In the genomic region with DNA sequence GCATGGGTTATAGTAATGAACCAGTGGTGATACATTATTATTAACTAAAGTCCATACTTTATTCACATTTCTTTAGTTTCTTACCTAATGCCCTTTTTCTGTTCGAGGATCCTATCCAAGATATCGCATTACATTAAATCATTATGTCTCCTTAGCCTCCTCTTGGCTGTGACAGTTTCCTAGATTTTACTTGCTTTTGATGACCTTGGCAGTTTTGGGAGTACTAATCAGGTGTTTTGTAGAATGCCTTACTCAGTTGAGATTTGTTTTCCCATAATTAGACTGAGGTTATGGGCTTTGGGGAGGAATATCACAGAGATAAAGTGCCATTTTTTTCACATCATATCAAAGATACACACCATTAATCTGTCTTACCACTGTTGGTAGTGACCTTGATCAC, we compare ENCODE assay signal across 28 cellular contexts. TPM values are rescaled to one million over a fixed set of nuclear protein-coding genes. Genes with fewer than 3 reads are reported as not detected.
"Had no signal": no experiment of that assay in that cellular context is flagged by ENCODE, and none has a peak within 500 bp of the region (broad histone marks: within the 10 kb centered on the region; RNA-seq: fewer than 3 reads in every experiment).

No MANE protein-coding gene starts in this region.

- H3K36me3 ChIP-seq: esophagus squamous epithelium, gastrocnemius medialis, heart right ventricle, left lung, lower lobe of right lung had no signal

- H3K27ac Mint-ChIP-seq: dendritic cell treated with granulocyte-macrophage colony-stimulating factor and Interleukin-4, amounts not matched to agents 40 ng/mL and 50 ng/mL, for 4 days; effector memory CD8-positive, alpha-beta T cell; endodermal cell; mesothelial cell of epicardium; naive thymus-derived CD8-positive, alpha-beta T cell had no signal

- DNase-seq: cortex of kidney; effector CD8-positive, alpha-beta T cell; effector memory CD8-positive, alpha-beta T cell; endodermal cell; erythroblast; esophagus squamous epithelium; foreskin fibroblast; foreskin melanocyte; gastrocnemius medialis; glutamatergic neuron; head of caudate nucleus; heart right ventricle; hippocampal formation; left cardiac atrium; left lung; left ventricle myocardium superior; lower lobe of right lung; mesenchymal stem cell; mucosa of descending colon; naive B cell; naive thymus-derived CD8-positive, alpha-beta T cell had no signal

- H3K27me3 Mint-ChIP-seq: dendritic cell treated with granulocyte-macrophage colony-stimulating factor and Interleukin-4, amounts not matched to agents 40 ng/mL and 50 ng/mL, for 4 days; effector memory CD8-positive, alpha-beta T cell; naive B cell; naive thymus-derived CD8-positive, alpha-beta T cell had no signal

- ATAC-seq: effector memory CD8-positive, alpha-beta T cell; esophagus mucosa; gastrocnemius medialis; heart right ventricle; left cardiac atrium; left lung; left ventricle myocardium superior; lower lobe of right lung; mucosa of descending colon; naive thymus-derived CD8-positive, alpha-beta T cell had no signal

- H3K27ac ChIP-seq: epithelial cell of prostate, esophagus squamous epithelium, gastrocnemius medialis, heart right ventricle, left lung, lower lobe of right lung had no signal

- H3K4me1 ChIP-seq: left lung, lower lobe of right lung had no signal

- H3K4me3 ChIP-seq: esophagus squamous epithelium, gastrocnemius medialis, heart right ventricle, left lung, lower lobe of right lung, mucosa of descending colon had no signal

- H3K4me3 Mint-ChIP-seq: dendritic cell treated with granulocyte-macrophage colony-stimulating factor and Interleukin-4, amounts not matched to agents 40 ng/mL and 50 ng/mL, for 4 days; effector memory CD8-positive, alpha-beta T cell; endodermal cell; mesothelial cell of epicardium; naive B cell; naive thymus-derived CD8-positive, alpha-beta T cell had no signal

- H3K9me3 Mint-ChIP-seq: dendritic cell treated with granulocyte-macrophage colony-stimulating factor and Interleukin-4, amounts not matched to agents 40 ng/mL and 50 ng/mL, for 4 days; effector memory CD8-positive, alpha-beta T cell; endodermal cell; mesothelial cell of epicardium; naive B cell; naive thymus-derived CD8-positive, alpha-beta T cell had no signal

- FAIRE-seq: endometrium, keratinocyte had no signal

- H3K9me3 ChIP-seq: esophagus squamous epithelium, gastrocnemius medialis, heart right ventricle, left lung, lower lobe of right lung, mucosa of descending colon had no signal

- H3K27me3 ChIP-seq: esophagus squamous epithelium, gastrocnemius medialis, heart right ventricle, left lung had no signal

- H3K36me3 Mint-ChIP-seq: mesothelial cell of epicardium had no signal

RNA-seq across cellular contexts. Expression of a gene that starts 34.8 kb away (rescaled TPM):
- total RNA-seq: endodermal cell, gastrocnemius medialis, left ventricle myocardium superior, mesothelial cell of epicardium, myocyte had no signal
